Comparison of ENCODE assay signal across 8 cellular contexts in the genomic region with DNA sequence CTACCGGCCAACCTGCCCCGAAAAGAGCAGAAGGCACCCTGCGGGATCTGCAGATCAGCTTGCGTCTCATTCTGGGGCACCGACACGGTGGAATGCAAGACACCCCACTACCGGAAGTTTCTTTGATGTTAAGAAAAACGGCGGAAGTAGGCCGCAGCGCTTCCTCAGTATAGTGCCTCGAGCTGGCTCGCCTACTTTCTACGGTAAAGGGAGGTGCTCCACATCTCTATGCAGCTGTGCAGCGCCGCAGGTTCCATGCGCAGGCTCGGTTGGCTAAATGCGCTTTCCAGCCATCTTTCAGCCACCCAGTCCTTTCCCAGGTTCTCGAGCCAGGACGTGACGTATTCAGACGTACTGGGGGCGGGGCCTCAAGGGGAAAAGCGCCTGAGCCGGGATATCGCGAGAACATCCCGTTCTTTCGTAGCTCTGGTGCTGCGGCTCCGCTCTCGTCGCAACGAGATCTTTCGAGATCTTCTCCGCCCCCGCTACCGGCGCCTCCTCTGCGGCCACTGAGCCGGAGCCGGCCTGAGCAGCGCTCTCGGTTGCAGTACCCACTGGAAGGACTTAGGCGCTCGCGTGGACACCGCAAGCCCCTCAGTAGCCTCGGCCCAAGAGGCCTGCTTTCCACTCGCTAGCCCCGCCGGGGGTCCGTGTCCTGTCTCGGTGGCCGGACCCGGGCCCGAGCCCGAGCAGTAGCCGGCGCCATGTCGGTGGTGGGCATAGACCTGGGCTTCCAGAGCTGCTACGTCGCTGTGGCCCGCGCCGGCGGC. TPM values are rescaled to one million over a fixed set of nuclear protein-coding genes. Genes with fewer than 3 reads are reported as not detected.
A peak's percentile ranks its signal among the peaks of the same experiment; 100 is the strongest.
DNase-seq lines count a peak whose midpoint lies in the region; ATAC-seq lines count a peak whose summit lies in the region.

A gene (plus strand): TSS at position 467 of the 770 bp plus-strand sequence. CDS start 238 bp downstream, at position 705.

- peak; percentile 95 for DNase-seq in COLO668 (lab: John Stamatoyannopoulos, UW; ENCODE audit: unreplicated experiment)
- peak; percentile 97 for DNase-seq in HT1080 (ENCODE audit: low read depth)
- peak; percentile 98 for DNase-seq in NOMO-1 treated with DMSO at 0.1 percent for 48 hours (lab: John Stamatoyannopoulos, UW; ENCODE audit: unreplicated experiment)
- DNase-seq in activated CD8-positive, alpha-beta memory T cell treated with anti-CD3 and anti-CD28 coated beads for 4 hours (ENCODE audit: low read depth in 2 of 2), result peak; percentile 92 to 96
- DNase-seq in effector memory CD8-positive, alpha-beta T cell, result peak; percentile 95 to 97 (median 97)
- DNase-seq in medulla oblongata (ENCODE audit: extremely low spot score), result peak; percentile 99
- DNase-seq in stimulated activated CD8-positive, alpha-beta memory T cell treated with anti-CD3 and anti-CD28 coated beads, Interleukin-12 subunit alpha, Interleukin-12 subunit beta, amount 100 ng/mL, for 1 hour (ENCODE audit: low read depth), result peak; percentile 95

- no peaks in the 10 kb centered on the region for H3K9me3 Mint-ChIP-seq in effector memory CD8-positive, alpha-beta T cell

- peaks cover 27% of the 10 kb centered on the region for H3K36me3 Mint-ChIP-seq in effector memory CD8-positive, alpha-beta T cell (ENCODE audit: insufficient read depth)

- peak; percentile 76 for ATAC-seq in GM21360 (IDR thresholded peaks at IDR 0.05; ENCODE audit: unreplicated experiment)
- peak; percentile 78 for ATAC-seq in effector memory CD8-positive, alpha-beta T cell (replicated peaks)

- H3K27ac Mint-ChIP-seq in effector memory CD8-positive, alpha-beta T cell, result peak within 1 kb of the TSS; percentile 99 to 100

- H3K27me3 Mint-ChIP-seq in effector memory CD8-positive, alpha-beta T cell, result no peaks in the 10 kb centered on the region

- peak within 1 kb of the TSS; percentile 92 to 96 for H3K4me3 Mint-ChIP-seq in effector memory CD8-positive, alpha-beta T cell

- H3K4me1 Mint-ChIP-seq in effector memory CD8-positive, alpha-beta T cell (ENCODE audit: low read depth in 2 of 2), result peaks cover 25 to 41% of the 10 kb centered on the region in 2 donors

RNA-seq across cellular contexts. Expression of the gene that starts here (rescaled TPM):
- total RNA-seq in HT1080 (2014; rRNA removed; shearing (Covaris generic)), result 131 and 161 TPM in 2 replicates
- polyA plus RNA-seq in HT1080 (2015; cell fraction: cytosol; rRNA removed), result 104 and 120 TPM in 2 replicates
- 185 and 191 TPM in 2 replicates for polyA plus RNA-seq in HT1080 (2015; cell fraction: nucleus; rRNA removed)

Comparison
In these comparisons a context has a peak if more than half of its experiments do, and no peak if none do; other contexts are left out.
1. Peak in every context shown above with its lines: DNase-seq and ATAC-seq.